In the genomic region with DNA sequence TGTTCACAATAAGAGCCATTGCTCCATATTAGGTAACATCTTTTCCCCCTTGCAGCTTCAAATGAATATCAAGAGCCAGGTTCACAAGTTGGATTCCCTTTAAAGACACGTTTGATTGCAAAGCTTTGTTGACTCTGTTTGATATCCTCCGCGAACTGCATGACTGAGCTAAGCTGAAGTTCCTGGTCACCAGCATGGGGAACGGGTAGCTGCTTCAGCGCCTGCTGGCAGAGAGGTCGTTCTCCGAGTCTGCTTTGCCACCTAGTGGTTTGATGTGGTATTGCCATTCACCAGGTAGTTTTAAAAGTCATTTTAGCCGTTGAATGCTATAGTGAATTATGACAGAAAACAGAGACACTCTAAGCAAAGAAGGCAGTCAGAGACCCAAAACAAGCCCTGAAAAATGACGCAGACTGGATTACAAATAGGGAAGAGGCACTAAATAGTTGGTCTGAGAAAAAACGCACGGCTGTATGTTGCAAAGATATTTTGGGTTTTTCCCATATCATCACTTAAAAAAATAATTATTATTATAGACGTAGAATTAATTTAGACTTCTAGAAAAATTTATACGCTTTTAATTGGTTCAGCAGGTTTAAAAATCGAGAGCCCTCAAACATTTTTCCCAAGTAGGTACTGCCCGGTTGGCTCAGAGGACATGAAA, we compare ENCODE assay signal across 9 cellular contexts.
A peak's percentile ranks its signal among the peaks of the same experiment; 100 is the strongest.
DNase-seq lines count a peak whose midpoint lies in the region; ATAC-seq and TF ChIP-seq lines count a peak whose summit lies in the region.
"Had no signal": no experiment of that assay in that cellular context is flagged by ENCODE, and none has a peak within 500 bp of the region (broad histone marks: within the 10 kb centered on the region; RNA-seq: fewer than 3 reads in every experiment).

No MANE protein-coding gene starts in this region.

- no peaks in the 10 kb centered on the region for H3K36me3 Mint-ChIP-seq in chondrocyte (ENCODE audit: low read depth)
- H3K36me3 Mint-ChIP-seq: IgD-negative memory B cell had no signal

- H3K9me3 Mint-ChIP-seq in chondrocyte (ENCODE audit: low read depth), result no peaks in the 10 kb centered on the region

- no peak overlapping the region for H3K27ac Mint-ChIP-seq in chondrocyte (ENCODE audit: unreplicated experiment)
- H3K27ac Mint-ChIP-seq: IgD-negative memory B cell had no signal

- H3K4me3 Mint-ChIP-seq in chondrocyte (ENCODE audit: unreplicated experiment), result no peak overlapping the region
- H3K4me3 Mint-ChIP-seq: IgD-negative memory B cell had no signal

- ATAC-seq in GM19023 (IDR thresholded peaks at IDR 0.05; ENCODE audit: unreplicated experiment), result peak; percentile 91
- ATAC-seq in HG03159 (IDR thresholded peaks at IDR 0.05; ENCODE audit: unreplicated experiment), result peak; percentile 97
- peak; percentile 78 to 80 for ATAC-seq in activated CD4-positive, CD25-positive, alpha-beta regulatory T cell treated with anti-CD3 and anti-CD28 coated beads, Interleukin-2, amount 50 U/mL, for 24 hours
- ATAC-seq in left colon, result peak; percentile 98

- DNase-seq in AG10803 (ENCODE audit: low read depth), result peak; percentile 71
- DNase-seq in NCI-H2227 (lab: John Stamatoyannopoulos, UW; ENCODE audit: unreplicated experiment), result peak; percentile 85
- DNase-seq in chondrocyte (ENCODE audit: low spot score), result no peak
- DNase-seq in left colon, result peak; percentile 73 to 82
- DNase-seq in stimulated activated CD4-positive, alpha-beta T cell treated with anti-CD3 and anti-CD28 coated beads, Interleukin-4, amount 100 ng/mL, for 1 hour, result peak; percentile 63

- intact Hi-C loops in left colon (cut with DNase I, micrococcal nuclease), result no loop called here

- H3K27me3 Mint-ChIP-seq in chondrocyte (ENCODE audit: low read depth), result peaks cover 38% of the 10 kb centered on the region
- H3K27me3 Mint-ChIP-seq: IgD-negative memory B cell had no signal

- H3K4me3 ChIP-seq in AG10803 (ENCODE audit: low read length), result no peak overlapping the region

- H3K4me1 Mint-ChIP-seq in chondrocyte (ENCODE audit: low read depth), result peaks cover 8% of the 10 kb centered on the region
- H3K4me1 Mint-ChIP-seq: IgD-negative memory B cell had no signal

- peak; percentile 98 for TF ChIP-seq CTCF in AG10803 (conservative IDR thresholded peaks at IDR 0.05; ENCODE audit: low read length)
- TF ChIP-seq CTCF in chondrocyte (IDR thresholded peaks at IDR 0.05), result peak; percentile 96
